1 cellular context compared by ENCODE assay signal in the genomic region with DNA sequence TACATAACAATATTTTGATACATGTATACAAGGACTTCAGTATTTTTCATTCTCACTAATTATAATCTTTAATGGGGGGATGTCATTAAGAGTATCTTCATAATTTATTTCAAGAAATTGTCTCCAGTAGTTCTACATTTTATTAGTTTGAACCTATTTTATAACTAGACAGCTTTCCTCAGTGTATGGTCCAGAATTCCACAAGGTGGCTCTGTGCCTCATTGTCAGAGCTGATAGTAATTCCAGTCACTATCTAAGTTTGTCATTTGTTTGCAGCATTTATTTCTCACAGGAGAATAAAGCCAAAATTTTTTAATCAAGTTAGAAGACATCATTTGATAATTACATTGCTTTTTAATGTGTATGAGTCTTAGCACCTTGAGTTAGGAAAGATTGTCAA.
TF ChIP-seq lines count a peak whose summit lies in the region.

No MANE protein-coding gene starts in this region.

TF ChIP-seq in H1, 55 proteins besides CTCF, POLR2A, EP300 and RAD21 (continued from another document):
- no peak for TF ChIP-seq POU5F1 (IDR thresholded peaks at IDR 0.05; ENCODE audit: low read depth, low read length)
TF ChIP-seq in H1: peak in this region for 0.
